ENCODE assay signal across 26 cellular contexts in genomic region chr2:98308532-98308931, GRCh38. TPM values are rescaled to one million over a fixed set of nuclear protein-coding genes. Genes with fewer than 3 reads are reported as not detected.
DNase-seq lines count a peak whose midpoint lies in the region; ATAC-seq, FAIRE-seq and TF ChIP-seq lines count a peak whose summit lies in the region.
"Had no signal": no experiment of that assay in that cellular context is flagged by ENCODE, and none has a peak within 500 bp of the region (broad histone marks: within the 10 kb centered on the region; RNA-seq: fewer than 3 reads in every experiment).

No MANE protein-coding gene starts in this region.

- TF ChIP-seq POLR2A in H1 (IDR thresholded peaks at IDR 0.05; ENCODE audit: control extremely low read depth in 1 of 2, low read depth in 2 of 2, low read length in 2 of 2): no peak

- 93% methylated on average over 4 of the region's 4 CpGs; no CpG with 5 or more reads in 1 of the 2 experiments for WGBS in H1 (ENCODE audit: extremely low coverage in 1 of 2, insufficient coverage in 1 of 2, insufficient read length in 1 of 2, insufficient replicate concordance in 2 of 2, low coverage in 1 of 2, low lambda C conversion rate in 2 of 2, missing lambda C conversion rate in 1 of 2), 2 experiments

- H3K18ac ChIP-seq in H1 (ENCODE audit: extremely low read depth, low read length): no peak overlapping the region

- H3K4me1 ChIP-seq in H1 (replicated peaks in 1 of 4; ENCODE audit: control insufficient read depth in 3 of 4, insufficient read depth in 4 of 4, low read length in 3 of 4): no peaks in the 10 kb centered on the region
- H3K4me1 ChIP-seq: spleen, tibial artery had no signal

- H3K56ac ChIP-seq in H1 (replicated peaks; ENCODE audit: insufficient read length, low read depth, low read length): no peak overlapping the region

- no peaks in the 10 kb centered on the region for H3K36me3 Mint-ChIP-seq in progenitor cell of endocrine pancreas (ENCODE audit: insufficient read depth)
- H3K36me3 Mint-ChIP-seq: WTC11 had no signal

- no peaks in the 10 kb centered on the region for H3K23me2 ChIP-seq in H1 (ENCODE audit: low read depth, low read length)

- no peak overlapping the region for H3K14ac ChIP-seq in H1 (ENCODE audit: insufficient read length)

- TF ChIP-seq EP300 in H1 (IDR thresholded peaks at IDR 0.05; ENCODE audit: borderline replicate concordance in 1 of 2, low read depth in 2 of 2, low read length in 2 of 2): no peak

- no peak overlapping the region for H2AK5ac ChIP-seq in H1 (ENCODE audit: low read depth, low read length)

- no peak overlapping the region for H3K23ac ChIP-seq in H1 (ENCODE audit: insufficient read length)

- H2BK20ac ChIP-seq in H1 (ENCODE audit: low read length): no peak overlapping the region

- TF ChIP-seq RAD21 in H1 (IDR thresholded peaks at IDR 0.05 in 1 of 2, conservative IDR thresholded peaks at IDR 0.05 in 1 of 2; ENCODE audit: low read depth in 2 of 2, low read length in 2 of 2): no peak

- no peak overlapping the region for H4K91ac ChIP-seq in H1 (replicated peaks; ENCODE audit: insufficient read length, low read length)

- CTCF ChIA-PET in H1 (lab: Charles Lee; ENCODE audit: partially characterized antibody): interaction anchor here (0.6 to 2.3 kb wide), 2 partner anchors 12 to 70 kb away, joined by 3 to 5 read pairs; no protein-coding TSS in a partner anchor

- H3K27me3 ChIP-seq in H1 (replicated peaks in 1 of 4; ENCODE audit: control insufficient read depth in 3 of 4, extremely low read depth in 1 of 4, insufficient read depth in 3 of 4, low read length in 3 of 4): no peaks in the 10 kb centered on the region
- H3K27me3 ChIP-seq: hepatocyte had no signal

- peaks cover 5% of the 10 kb centered on the region for H3K9me3 Mint-ChIP-seq in progenitor cell of endocrine pancreas (ENCODE audit: low read depth)
- H3K9me3 Mint-ChIP-seq: activated naive CD8-positive, alpha-beta T cell treated with anti-CD3 and anti-CD28 coated beads, Interleukin-2, amount 50 U/mL, for 24 hours had no signal

- no peak overlapping the region for H3K27ac ChIP-seq in H1 (ENCODE audit: low read depth, low read length)
- H3K27ac ChIP-seq: 22Rv1, hepatocyte, SK-N-MC, spleen, tibial artery had no signal

- H3K9me3 ChIP-seq in H1 (ENCODE audit: insufficient read depth in 2 of 2, low read depth in 1 of 2, low read length in 1 of 2): no peaks in the 10 kb centered on the region
- H3K9me3 ChIP-seq: spleen, tibial artery had no signal

- H3K4me3 ChIP-seq in H1 (ENCODE audit: extremely low read depth in 1 of 4, insufficient read depth in 2 of 4, low read depth in 3 of 4, low read length in 4 of 4): no peak overlapping the region
- H3K4me3 ChIP-seq: hepatocyte, SK-N-MC, spleen, tibial artery had no signal

- no peaks in the 10 kb centered on the region for H4K20me1 ChIP-seq in H1 (replicated peaks in 1 of 2; ENCODE audit: control insufficient read depth in 1 of 2, insufficient read depth in 2 of 2, low read length in 2 of 2)

- no peak overlapping the region for H3K4me2 ChIP-seq in H1 (ENCODE audit: insufficient read depth in 1 of 2, low read depth in 2 of 2, low read length in 2 of 2)
- H3K4me2 ChIP-seq: hepatocyte had no signal

- no peak overlapping the region for H3K4ac ChIP-seq in H1 (replicated peaks; ENCODE audit: insufficient read length, low read depth, low read length)

- no peak overlapping the region for H2AFZ ChIP-seq in H1 (ENCODE audit: low read length)
- H2AFZ ChIP-seq: hepatocyte had no signal

- H4K8ac ChIP-seq in H1 (ENCODE audit: extremely low read depth, insufficient read depth, low read length): 0 out of 2 replicates have a peak overlapping the region, but pooled peaks have one; percentile 5

- POLR2A ChIA-PET in H1 (lab: Charles Lee; ENCODE audit: partially characterized antibody): no interaction called here

- H3K79me2 ChIP-seq in H1 (ENCODE audit: control insufficient read depth in 1 of 2, insufficient read depth in 2 of 2, low read length in 2 of 2): no peaks in the 10 kb centered on the region
- H3K79me2 ChIP-seq: hepatocyte had no signal

- no peak overlapping the region for H2BK120ac ChIP-seq in H1 (replicated peaks; ENCODE audit: low read depth, low read length)

- H3K27ac Mint-ChIP-seq in progenitor cell of endocrine pancreas: peak overlapping the region; percentile 43
- H3K27ac Mint-ChIP-seq: activated naive CD8-positive, alpha-beta T cell treated with anti-CD3 and anti-CD28 coated beads, Interleukin-2, amount 50 U/mL, for 24 hours; WTC11 had no signal

- no peak overlapping the region for H2BK15ac ChIP-seq in H1 (ENCODE audit: low read length)

- no peak for TF ChIP-seq CTCF in H1 (IDR thresholded peaks at IDR 0.05; ENCODE audit: control extremely low read depth in 1 of 3, insufficient read depth in 1 of 3, low read depth in 1 of 3, low read length in 3 of 3)
- no peak for TF ChIP-seq CTCF in progenitor cell of endocrine pancreas (IDR thresholded peaks at IDR 0.05; ENCODE audit: unreplicated experiment)

- H3K4me3 Mint-ChIP-seq in progenitor cell of endocrine pancreas (ENCODE audit: low read depth): no peak overlapping the region
- H3K4me3 Mint-ChIP-seq: activated naive CD8-positive, alpha-beta T cell treated with anti-CD3 and anti-CD28 coated beads, Interleukin-2, amount 50 U/mL, for 24 hours; WTC11 had no signal

- H2BK12ac ChIP-seq in H1 (ENCODE audit: low read depth, low read length): no peak overlapping the region

- H4K5ac ChIP-seq in H1 (ENCODE audit: insufficient read length, low read depth, low read length): no peak overlapping the region

- H3K36me3 ChIP-seq in H1 (ENCODE audit: control insufficient read depth in 2 of 4, insufficient read depth in 4 of 4, low read length in 3 of 4): no peaks in the 10 kb centered on the region
- H3K36me3 ChIP-seq: spleen, tibial artery had no signal

- FAIRE-seq in H1 (lab: Jason Lieb, UNC): no peak
- FAIRE-seq: frontal cortex had no signal

- H2BK5ac ChIP-seq in H1 (ENCODE audit: low read depth, low read length): no peak overlapping the region

- DNase-seq in DMS79 treated with DMSO at 0.1 percent for 48 hours (lab: John Stamatoyannopoulos, UW) (peak; percentile 18), DMS79 (lab: John Stamatoyannopoulos, UW) (no peak), NCI-H2107 (lab: John Stamatoyannopoulos, UW) (peak; percentile 41), H1 (ENCODE audit: low read depth in 1 of 2, low spot score in 2 of 2) (no peak), progenitor cell of endocrine pancreas (ENCODE audit: low spot score, unreplicated experiment) (no peak), DMS153 (lab: John Stamatoyannopoulos, UW) (no peak)
- DNase-seq in activated naive CD4-positive, alpha-beta T cell (lab: John Stamatoyannopoulos, UW): no peak
- DNase-seq: activated naive CD8-positive, alpha-beta T cell treated with anti-CD3 and anti-CD28 coated beads, Interleukin-2, amount 50 U/mL, for 24 hours; effector CD4-positive, alpha-beta T cell; GOT3; NCI-H1048; spleen; stimulated activated CD4-positive, alpha-beta T cell treated with anti-CD3 and anti-CD28 coated beads, Interleukin-4, amount 100 ng/mL, for 1 hour; stimulated activated naive CD8-positive, alpha-beta T cell treated with anti-CD3 and anti-CD28 coated beads, Interleukin-15, Interleukin-2, amounts not matched to agents 100 U/mL and 50 U/mL, for 24 hours; T-helper 2 cell; tibial artery had no signal

- ATAC-seq in GM18909 (IDR thresholded peaks at IDR 0.05; ENCODE audit: poor library complexity, unreplicated experiment): no peak
- ATAC-seq: activated naive CD8-positive, alpha-beta T cell treated with anti-CD3 and anti-CD28 coated beads, Interleukin-2, amount 50 U/mL, for 24 hours; stimulated activated naive CD8-positive, alpha-beta T cell treated with anti-CD3 and anti-CD28 coated beads, Interleukin-15, Interleukin-2, amounts not matched to agents 100 U/mL and 50 U/mL, for 24 hours; WTC11 had no signal

- no peak overlapping the region for H3K9ac ChIP-seq in H1 (replicated peaks in 1 of 4; ENCODE audit: extremely low read depth in 1 of 4, low read depth in 3 of 4, low read length in 3 of 4)

- H3K4me1 Mint-ChIP-seq in progenitor cell of endocrine pancreas (ENCODE audit: low read depth): peaks cover 5% of the 10 kb centered on the region
- H3K4me1 Mint-ChIP-seq: activated naive CD8-positive, alpha-beta T cell treated with anti-CD3 and anti-CD28 coated beads, Interleukin-2, amount 50 U/mL, for 24 hours had no signal

- H3K79me1 ChIP-seq in H1 (ENCODE audit: low read depth, low read length): no peaks in the 10 kb centered on the region

- H3K27me3 Mint-ChIP-seq in progenitor cell of endocrine pancreas: peaks cover 9% of the 10 kb centered on the region

TF ChIP-seq in H1, 55 proteins besides CTCF, POLR2A, EP300 and RAD21:
- no peak for TF ChIP-seq JUND (IDR thresholded peaks at IDR 0.05; ENCODE audit: low read length)
- TF ChIP-seq SIX5 (IDR thresholded peaks at IDR 0.05; ENCODE audit: low read depth, low read length): no peak

RNA-seq across cellular contexts. Expression of gene CNGA3, which starts 37.7 kb away (rescaled TPM):
- not detected in 2 replicates for total RNA-seq in H1 (2021; fragmentation: NEBNext Ultra II Directional; extraction: Animal tissue kit (Norgen Biotek cat#: 25700))
- polyA plus RNA-seq in H1 (2011; rRNA removed): 0.02 TPM in 1 of 2 replicates, not detected in the other
- polyA plus RNA-seq in H1 (2011; cell fraction: cytosol; rRNA removed): 0.04 TPM
- polyA plus RNA-seq in H1 (2011; cell fraction: nucleus; rRNA removed): 0.06 TPM
- polyA plus RNA-seq in H1 (2012, experiment 1 of 2): not detected in 4 replicates
- polyA plus RNA-seq in H1 (2012, experiment 2 of 2): not detected
- polyA plus RNA-seq in H1 (2013, experiment 1 of 2): 0.02 TPM
- polyA plus RNA-seq in H1 (2013, experiment 2 of 2): not detected
- not detected in 2 replicates for polyA minus RNA-seq in H1 (2011; rRNA and poly(A)+ RNA removed)
- not detected for polyA minus RNA-seq in H1 (2011; cell fraction: cytosol; rRNA and poly(A)+ RNA removed)
- polyA minus RNA-seq in H1 (2011; cell fraction: nucleus; rRNA and poly(A)+ RNA removed): not detected
- total RNA-seq in progenitor cell of endocrine pancreas: 5.3 and 5.5 TPM in 2 replicates
- total RNA-seq: chondrocyte, epithelial cell of proximal tubule, liver, mucosa of gallbladder, spleen, WTC11 had no signal
- polyA plus RNA-seq: hepatocyte, liver, spleen had no signal

Comparison
In these comparisons a context has a peak if more than half of its experiments do, and no peak if none do; other contexts are left out.
1. DNase-seq: peak in DMS79 treated with DMSO at 0.1 percent for 48 hours (single experiment) and NCI-H2107 (single experiment); none in DMS79 (single experiment), H1 (0 of 2), progenitor cell of endocrine pancreas (single experiment), DMS153 (single experiment) and activated naive CD4-positive, alpha-beta T cell (0 of 4).